Comparison of ENCODE assay signal across 8 cellular contexts in genomic region chr4:153152453-153153338, GRCh38. TPM values are rescaled to one million over a fixed set of nuclear protein-coding genes. Genes with fewer than 3 reads are reported as not detected.
DNase-seq lines count a peak whose midpoint lies in the region; ATAC-seq and TF ChIP-seq lines count a peak whose summit lies in the region.

No MANE protein-coding gene starts in this region.

- TF ChIP-seq EP300 in esophagus muscularis mucosa (IDR thresholded peaks at IDR 0.05) (no peak), stomach (IDR thresholded peaks at IDR 0.05) (no peak)

- H3K27ac ChIP-seq in esophagus muscularis mucosa (replicated peaks in 1 of 4) (peak overlapping the region in 1 of 4 donors; percentile 24), stomach (peak overlapping the region; percentile 17 to 69 (median 53))

- TF ChIP-seq POLR2A in esophagus muscularis mucosa (IDR thresholded peaks at IDR 0.05; ENCODE audit: low read depth) (no peak), stomach (IDR thresholded peaks at IDR 0.05) (no peak)

- ATAC-seq in HG03432 (IDR thresholded peaks at IDR 0.05; ENCODE audit: unreplicated experiment) (peak; percentile 23), natural killer cell (peak; percentile 21 to 43 (median 34))

- H3K4me3 ChIP-seq in esophagus muscularis mucosa, result peak overlapping the region; percentile 59 to 63 (median 61)
- H3K4me3 ChIP-seq in stomach, result peak overlapping the region; percentile 51 to 73 (median 64)

- TF ChIP-seq CTCF in esophagus muscularis mucosa (IDR thresholded peaks at IDR 0.05) (no peak), natural killer cell (IDR thresholded peaks at IDR 0.05) (no peak), stomach (IDR thresholded peaks at IDR 0.05) (no peak)

- no peaks in the 10 kb centered on the region for H3K36me3 Mint-ChIP-seq in natural killer cell

- no peaks in the 10 kb centered on the region for H3K9me3 Mint-ChIP-seq in natural killer cell

- H3K27me3 ChIP-seq in esophagus muscularis mucosa (no peaks in the 10 kb centered on the region), stomach (peaks cover 0 to 28% (median 3%) of the 10 kb centered on the region in 3 donors)

- H3K27me3 Mint-ChIP-seq in natural killer cell (ENCODE audit: low read depth in 2 of 2), result peaks cover 45 to 52% of the 10 kb centered on the region in 2 donors

- peak overlapping the region; percentile 84 for H3K4me3 Mint-ChIP-seq in natural killer cell

- H3K9me3 ChIP-seq in esophagus muscularis mucosa (no peaks in the 10 kb centered on the region), stomach (no peaks in the 10 kb centered on the region)

- no peak overlapping the region for H3K27ac Mint-ChIP-seq in natural killer cell

- 3% methylated on average over 39 of the region's 45 CpGs for WGBS in esophagus muscularis mucosa
- 1 to 2% (median 2%) methylated on average over 44 to 45 of the region's 45 CpGs for WGBS in stomach, 5 donors

- H3K4me1 ChIP-seq in esophagus muscularis mucosa, result peaks cover 19 to 27% (median 24%) of the 10 kb centered on the region in 4 donors
- peaks cover 16 to 33% (median 30%) of the 10 kb centered on the region in 4 donors for H3K4me1 ChIP-seq in stomach

- peaks cover 7 to 22% of the 10 kb centered on the region in 2 donors for H3K4me1 Mint-ChIP-seq in natural killer cell

- intact Hi-C loops in esophagus muscularis mucosa (cut with DNase I) (no loop called here), natural killer cell (cut with micrococcal nuclease) (no loop called here), stomach (cut with DNase I; ENCODE audit: low total_unique reads) (no loop called here)

- no peaks in the 10 kb centered on the region for H3K36me3 ChIP-seq in esophagus muscularis mucosa
- H3K36me3 ChIP-seq in stomach, result no peaks in the 10 kb centered on the region

- peak; percentile 33 to 54 for DNase-seq in NOMO-1 (lab: John Stamatoyannopoulos, UW; ENCODE audit: unreplicated experiment in 2 of 2)
- DNase-seq in NOMO-1 treated with dmso at 0.1 percent for 144 hours (lab: John Stamatoyannopoulos, UW; ENCODE audit: unreplicated experiment), result no peak
- DNase-seq in NCI-H774 (lab: John Stamatoyannopoulos, UW), result peak; percentile 28
- DNase-seq in activated T-cell treated with anti-CD3 and anti-CD28 coated beads, Interleukin-2, amount 50 U/mL, for 1 hour, result peak; percentile 71
- DNase-seq in esophagus muscularis mucosa (ENCODE audit: extremely low spot score), result no peak
- DNase-seq in natural killer cell, result no peak
- DNase-seq in stomach, result peak; percentile 50

RNA-seq across cellular contexts. Expression of gene TRIM2, which starts 51.5 kb away (rescaled TPM):
- total RNA-seq in esophagus muscularis mucosa (10 to 100 TPM; 28.3 to 36.9 (median 30.4) TPM), natural killer cell (under 1 TPM in 1 of 3 donors, not detected in 2; 0.11 TPM), stomach (100 to 1,000 TPM in 2 of 5 donors, 10 to 100 TPM in 3; 38.8 to 327 (median 96.2) TPM)
- 10 to 100 TPM; 11.2 to 26.1 (median 24.8) TPM for polyA plus RNA-seq in stomach

Comparison
In these comparisons a context has a peak if more than half of its experiments do, and no peak if none do; other contexts are left out.
1. DNase-seq: peak in NOMO-1 (2 of 2), NCI-H774 (single experiment), activated T-cell treated with anti-CD3 and anti-CD28 coated beads, Interleukin-2, amount 50 U/mL, for 1 hour (single experiment) and stomach (single experiment); none in NOMO-1 treated with dmso at 0.1 percent for 144 hours (single experiment), esophagus muscularis mucosa (single experiment) and natural killer cell (single experiment).
2. RNA of gene TRIM2, which starts 51.5 kb away (total RNA-seq): 38.8 to 327 TPM in stomach and 28.3 to 36.9 TPM in esophagus muscularis mucosa; 0.11 TPM in natural killer cell; every median in the first group is over 10 times any median in the second.